In genomic region chr3:161055210-161055609, GRCh38 we compare ENCODE assay signal across 24 cellular contexts.
"Had no signal": no experiment of that assay in that cellular context is flagged by ENCODE, and none has a peak within 500 bp of the region (broad histone marks: within the 10 kb centered on the region; RNA-seq: fewer than 3 reads in every experiment).

No MANE protein-coding gene starts in this region.

- H3K4me3 ChIP-seq: hepatocyte, lung, prostate gland, right lobe of liver, spleen, tibial artery, upper lobe of left lung, uterus had no signal

- H3K9ac ChIP-seq: parathyroid adenoma had no signal

- H2AFZ ChIP-seq: hepatocyte, parathyroid adenoma had no signal

- H3K36me3 ChIP-seq: prostate gland, right lobe of liver, spleen, tibial artery, upper lobe of left lung, uterus had no signal

- H3K27ac ChIP-seq: hepatocyte, parathyroid adenoma, prostate gland, right lobe of liver, spleen, tibial artery, upper lobe of left lung, uterus had no signal

- DNase-seq: effector CD4-positive, alpha-beta T cell; endodermal cell; erythroblast; foreskin melanocyte; head of caudate nucleus; left colon; left ventricle myocardium superior; mesenchymal stem cell; naive B cell; nephron progenitor cell; right lobe of liver; spleen; stimulated activated CD4-positive, alpha-beta T cell treated with anti-CD3 and anti-CD28 coated beads, Interleukin-15, amount 100 ng/mL, for 24 hours; stimulated activated CD4-positive, alpha-beta T cell treated with anti-CD3 and anti-CD28 coated beads, Interleukin-1b, Interleukin-23, amount 100 ng/mL, for 48 hours; stimulated activated CD4-positive, alpha-beta T cell treated with anti-CD3 and anti-CD28 coated beads, Interleukin-4, amount 100 ng/mL, for 24 hours; tibial artery; upper lobe of left lung; uterus had no signal

- H3K27me3 ChIP-seq: hepatocyte, right lobe of liver, spleen, tibial artery, upper lobe of left lung, uterus had no signal

- H3K4me1 ChIP-seq: prostate gland, right lobe of liver, spleen, tibial artery, upper lobe of left lung, uterus had no signal

- FAIRE-seq: endothelial cell of umbilical vein had no signal

- H3K9me3 ChIP-seq: prostate gland, right lobe of liver, spleen, tibial artery, upper lobe of left lung, uterus had no signal

- H3K4me2 ChIP-seq: hepatocyte had no signal

- ATAC-seq: left colon; left ventricle myocardium superior; right lobe of liver; stimulated activated memory B cell treated with anti-CD40 and anti-IgM and Interleukin-4, amounts not matched to agents 10 μg/mL and 1 μg/mL and 100 μg/mL, for 72 hours had no signal

- H3K79me2 ChIP-seq: hepatocyte, parathyroid adenoma had no signal
